Comparison of ENCODE assay signal across 8 cellular contexts in genomic region chrX:64204701-64205440, GRCh38. TPM values are rescaled to one million over a fixed set of nuclear protein-coding genes. Genes with fewer than 3 reads are reported as not detected.
A peak's percentile ranks its signal among the peaks of the same experiment; 100 is the strongest.
DNase-seq lines count a peak whose midpoint lies in the region; ATAC-seq and TF ChIP-seq lines count a peak whose summit lies in the region.

No MANE protein-coding gene starts in this region.

- H3K27me3 ChIP-seq in HUES6 (ENCODE audit: control insufficient read depth, insufficient read depth, low read length) (peaks cover 14% of the 10 kb centered on the region), endodermal cell (ENCODE audit: control insufficient read depth, insufficient read depth, low read length, poor library complexity, severe bottlenecking) (no peaks in the 10 kb centered on the region)

- peak; percentile 14 for ATAC-seq in GM19463 (IDR thresholded peaks at IDR 0.05; ENCODE audit: unreplicated experiment)
- peak; percentile 8 for ATAC-seq in WTC11
- no peak for ATAC-seq in HG02840 (IDR thresholded peaks at IDR 0.05; ENCODE audit: low FRiP score, unreplicated experiment)

- peaks cover 14% of the 10 kb centered on the region for H3K27me3 Mint-ChIP-seq in WTC11 (ENCODE audit: low read depth)
- H3K27me3 Mint-ChIP-seq in endodermal cell (ENCODE audit: insufficient read depth): peaks cover 2% of the 10 kb centered on the region

- H3K9ac ChIP-seq in HUES6 (ENCODE audit: low read length) (peak overlapping the region; percentile 59), endodermal cell (ENCODE audit: extremely low read depth, low read length, poor library complexity, severe bottlenecking) (no peak overlapping the region)

- no peak overlapping the region for H3K27ac Mint-ChIP-seq in WTC11
- H3K27ac Mint-ChIP-seq in endodermal cell: no peak overlapping the region

- no peaks in the 10 kb centered on the region for H3K36me3 ChIP-seq in HUES6 (ENCODE audit: control insufficient read depth, insufficient read depth, low read length)
- H3K36me3 ChIP-seq in endodermal cell (ENCODE audit: control insufficient read depth, insufficient read depth, low read length): no peaks in the 10 kb centered on the region
- no peaks in the 10 kb centered on the region for H3K36me3 ChIP-seq in mesodermal cell (ENCODE audit: control insufficient read depth, insufficient read depth, low read length)

- H3K4me3 Mint-ChIP-seq in WTC11 (peak overlapping the region; percentile 73), endodermal cell (peak overlapping the region; percentile 61)

- H3K27ac ChIP-seq in HUES6 (ENCODE audit: low read depth, low read length) (no peak overlapping the region), endodermal cell (ENCODE audit: low read depth, low read length) (peak overlapping the region; percentile 66), mesodermal cell (ENCODE audit: low read depth, low read length, severe bottlenecking) (no peak overlapping the region)

- CTCF ChIA-PET in WTC11 (lab: Charles Lee): interaction anchor here (1.0 to 3.1 kb wide), 3 partner anchors 52 to 421 kb away, joined by 3 to 11 read pairs (median 10); no protein-coding TSS in a partner anchor

- H3K9me3 Mint-ChIP-seq in WTC11 (no peaks in the 10 kb centered on the region), endodermal cell (peaks cover 63% of the 10 kb centered on the region)

- H3K4me1 ChIP-seq in HUES6 (ENCODE audit: control insufficient read depth, insufficient read depth, low read length): peaks cover 11% of the 10 kb centered on the region
- H3K4me1 ChIP-seq in endodermal cell (ENCODE audit: control insufficient read depth, insufficient read depth, low read length): no peaks in the 10 kb centered on the region
- H3K4me1 ChIP-seq in mesodermal cell (ENCODE audit: control insufficient read depth, insufficient read depth, low read length, poor library complexity, severe bottlenecking): peaks cover 2% of the 10 kb centered on the region

- POLR2A ChIA-PET in WTC11 (lab: Charles Lee): no interaction called here

- peak overlapping the region; percentile 82 for H3K4me3 ChIP-seq in HUES6 (ENCODE audit: low read depth, low read length)
- H3K4me3 ChIP-seq in endodermal cell (ENCODE audit: low read length): peak overlapping the region; percentile 77
- peak overlapping the region; percentile 53 for H3K4me3 ChIP-seq in mesodermal cell (ENCODE audit: extremely low read depth, insufficient read depth, low read length, poor library complexity, severe bottlenecking)

- H3K4me1 Mint-ChIP-seq in WTC11: peaks cover 15% of the 10 kb centered on the region
- H3K4me1 Mint-ChIP-seq in endodermal cell: peaks cover 2% of the 10 kb centered on the region

- H3K9me3 ChIP-seq in HUES6 (ENCODE audit: control insufficient read depth, insufficient read depth, low read depth, low read length) (peaks cover 14% of the 10 kb centered on the region; the same call in 1 of the 2 replicates), endodermal cell (ENCODE audit: control insufficient read depth, low read length) (no peaks in the 10 kb centered on the region), mesodermal cell (ENCODE audit: control insufficient read depth, low read length) (no peaks in the 10 kb centered on the region)

- DNase-seq in COLO668 (lab: John Stamatoyannopoulos, UW; ENCODE audit: unreplicated experiment) (peak; percentile 39), WTC11 (ENCODE audit: low spot score) (peak; percentile 28), endodermal cell (peak; percentile 67), stromal cell of bone marrow (ENCODE audit: low read depth) (peak; percentile 2)

- WGBS in endodermal cell (ENCODE audit: insufficient coverage in 1 of 2, insufficient read length in 1 of 2), 2 experiments: 0 to 2% methylated on average over 1 to 37 of the region's 46 CpGs
- 1 to 8% methylated on average over 2 to 12 of the region's 46 CpGs for WGBS in mesodermal cell (ENCODE audit: insufficient coverage in 2 of 2), 2 experiments

- TF ChIP-seq CTCF in WTC11 (IDR thresholded peaks at IDR 0.05): no peak
- TF ChIP-seq CTCF in endodermal cell (conservative IDR thresholded peaks at IDR 0.05): no peak

- H3K36me3 Mint-ChIP-seq in WTC11 (no peaks in the 10 kb centered on the region), endodermal cell (ENCODE audit: low read depth) (no peaks in the 10 kb centered on the region)

TF ChIP-seq in WTC11, 78 proteins besides CTCF, POLR2A, EP300 and RAD21 (continues in another document):
- TF ChIP-seq E2F4 (CRISPR knock-in tag; IDR thresholded peaks at IDR 0.05; ENCODE audit: borderline replicate concordance, low read depth): no peak
- no peak for TF ChIP-seq ZBTB21 (CRISPR knock-in tag; IDR thresholded peaks at IDR 0.05; ENCODE audit: borderline replicate concordance)
- no peak for TF ChIP-seq CBFB (CRISPR knock-in tag; IDR thresholded peaks at IDR 0.05; ENCODE audit: low read depth)
- TF ChIP-seq ERG (CRISPR knock-in tag; IDR thresholded peaks at IDR 0.05): no peak
- TF ChIP-seq ZNF317 (CRISPR knock-in tag; IDR thresholded peaks at IDR 0.05; ENCODE audit: borderline replicate concordance, low read depth): no peak
- TF ChIP-seq, protein P1, sequence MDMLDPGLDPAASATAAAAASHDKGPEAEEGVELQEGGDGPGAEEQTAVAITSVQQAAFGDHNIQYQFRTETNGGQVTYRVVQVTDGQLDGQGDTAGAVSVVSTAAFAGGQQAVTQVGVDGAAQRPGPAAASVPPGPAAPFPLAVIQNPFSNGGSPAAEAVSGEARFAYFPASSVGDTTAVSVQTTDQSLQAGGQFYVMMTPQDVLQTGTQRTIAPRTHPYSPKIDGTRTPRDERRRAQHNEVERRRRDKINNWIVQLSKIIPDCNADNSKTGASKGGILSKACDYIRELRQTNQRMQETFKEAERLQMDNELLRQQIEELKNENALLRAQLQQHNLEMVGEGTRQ (CRISPR knock-in tag; IDR thresholded peaks at IDR 0.05): no peak
- no peak for TF ChIP-seq NR3C1 (CRISPR knock-in tag; conservative IDR thresholded peaks at IDR 0.05; ENCODE audit: low read depth)
- TF ChIP-seq TEAD4 (CRISPR knock-in tag; IDR thresholded peaks at IDR 0.05): no peak
- TF ChIP-seq ZNF416 (CRISPR knock-in tag; IDR thresholded peaks at IDR 0.05): no peak
- TF ChIP-seq, protein P2, sequence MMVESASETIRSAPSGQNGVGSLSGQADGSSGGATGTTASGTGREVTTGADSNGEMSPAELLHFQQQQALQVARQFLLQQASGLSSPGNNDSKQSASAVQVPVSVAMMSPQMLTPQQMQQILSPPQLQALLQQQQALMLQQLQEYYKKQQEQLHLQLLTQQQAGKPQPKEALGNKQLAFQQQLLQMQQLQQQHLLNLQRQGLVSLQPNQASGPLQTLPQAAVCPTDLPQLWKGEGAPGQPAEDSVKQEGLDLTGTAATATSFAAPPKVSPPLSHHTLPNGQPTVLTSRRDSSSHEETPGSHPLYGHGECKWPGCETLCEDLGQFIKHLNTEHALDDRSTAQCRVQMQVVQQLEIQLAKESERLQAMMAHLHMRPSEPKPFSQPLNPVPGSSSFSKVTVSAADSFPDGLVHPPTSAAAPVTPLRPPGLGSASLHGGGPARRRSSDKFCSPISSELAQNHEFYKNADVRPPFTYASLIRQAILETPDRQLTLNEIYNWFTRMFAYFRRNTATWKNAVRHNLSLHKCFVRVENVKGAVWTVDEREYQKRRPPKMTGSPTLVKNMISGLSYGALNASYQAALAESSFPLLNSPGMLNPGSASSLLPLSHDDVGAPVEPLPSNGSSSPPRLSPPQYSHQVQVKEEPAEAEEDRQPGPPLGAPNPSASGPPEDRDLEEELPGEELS (CRISPR knock-in tag; IDR thresholded peaks at IDR 0.05): no peak
- TF ChIP-seq, protein P3, sequence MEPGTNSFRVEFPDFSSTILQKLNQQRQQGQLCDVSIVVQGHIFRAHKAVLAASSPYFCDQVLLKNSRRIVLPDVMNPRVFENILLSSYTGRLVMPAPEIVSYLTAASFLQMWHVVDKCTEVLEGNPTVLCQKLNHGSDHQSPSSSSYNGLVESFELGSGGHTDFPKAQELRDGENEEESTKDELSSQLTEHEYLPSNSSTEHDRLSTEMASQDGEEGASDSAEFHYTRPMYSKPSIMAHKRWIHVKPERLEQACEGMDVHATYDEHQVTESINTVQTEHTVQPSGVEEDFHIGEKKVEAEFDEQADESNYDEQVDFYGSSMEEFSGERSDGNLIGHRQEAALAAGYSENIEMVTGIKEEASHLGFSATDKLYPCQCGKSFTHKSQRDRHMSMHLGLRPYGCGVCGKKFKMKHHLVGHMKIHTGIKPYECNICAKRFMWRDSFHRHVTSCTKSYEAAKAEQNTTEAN (CRISPR knock-in tag; IDR thresholded peaks at IDR 0.05): no peak
- no peak for TF ChIP-seq TP53 (CRISPR knock-in tag; IDR thresholded peaks at IDR 0.05)
- no peak for TF ChIP-seq RELA (CRISPR knock-in tag; IDR thresholded peaks at IDR 0.05; ENCODE audit: borderline replicate concordance)
- no peak for TF ChIP-seq ZNF121 (CRISPR knock-in tag; IDR thresholded peaks at IDR 0.05)
- TF ChIP-seq SP1 (CRISPR knock-in tag; conservative IDR thresholded peaks at IDR 0.05): no peak

RNA-seq across cellular contexts. Expression of gene AMER1, which starts 0.6 kb away (rescaled TPM):
- total RNA-seq in WTC11 (2021) (9.4 to 9.9 TPM (median 9.4 TPM) in 3 replicates), endodermal cell (10 to 100 TPM; 11.2 to 12.0 TPM)
- 7.8 TPM for polyA plus RNA-seq in endodermal cell (2013, experiment 1 of 2)
- 7.9 TPM for polyA plus RNA-seq in endodermal cell (2013, experiment 2 of 2)
- polyA plus RNA-seq in mesodermal cell (2013, experiment 1 of 2): 3.5 TPM
- 3.3 TPM for polyA plus RNA-seq in mesodermal cell (2013, experiment 2 of 2)

RNA-seq across cellular contexts. Expression of gene ASB12, which starts 25.5 kb away (rescaled TPM):
- total RNA-seq in WTC11 (2021) (0.60 to 1.4 TPM (median 0.80 TPM) in 3 replicates), endodermal cell (under 1 TPM; 0.48 to 0.53 TPM)
- 0.57 TPM for polyA plus RNA-seq in endodermal cell (2013, experiment 1 of 2)
- polyA plus RNA-seq in endodermal cell (2013, experiment 2 of 2): 0.79 TPM
- polyA plus RNA-seq in mesodermal cell (2013, experiment 1 of 2): 0.29 TPM
- polyA plus RNA-seq in mesodermal cell (2013, experiment 2 of 2): 0.30 TPM

Comparison
In these comparisons a context has a peak if more than half of its experiments do, and no peak if none do; other contexts are left out.
1. DNase-seq: peak in every context shown above with its lines; median percentile 67 in endodermal cell; 39 in COLO668; 28 in WTC11; 2 in stromal cell of bone marrow.